Comparison of ENCODE assay signal across 9 cellular contexts in the genomic region with DNA sequence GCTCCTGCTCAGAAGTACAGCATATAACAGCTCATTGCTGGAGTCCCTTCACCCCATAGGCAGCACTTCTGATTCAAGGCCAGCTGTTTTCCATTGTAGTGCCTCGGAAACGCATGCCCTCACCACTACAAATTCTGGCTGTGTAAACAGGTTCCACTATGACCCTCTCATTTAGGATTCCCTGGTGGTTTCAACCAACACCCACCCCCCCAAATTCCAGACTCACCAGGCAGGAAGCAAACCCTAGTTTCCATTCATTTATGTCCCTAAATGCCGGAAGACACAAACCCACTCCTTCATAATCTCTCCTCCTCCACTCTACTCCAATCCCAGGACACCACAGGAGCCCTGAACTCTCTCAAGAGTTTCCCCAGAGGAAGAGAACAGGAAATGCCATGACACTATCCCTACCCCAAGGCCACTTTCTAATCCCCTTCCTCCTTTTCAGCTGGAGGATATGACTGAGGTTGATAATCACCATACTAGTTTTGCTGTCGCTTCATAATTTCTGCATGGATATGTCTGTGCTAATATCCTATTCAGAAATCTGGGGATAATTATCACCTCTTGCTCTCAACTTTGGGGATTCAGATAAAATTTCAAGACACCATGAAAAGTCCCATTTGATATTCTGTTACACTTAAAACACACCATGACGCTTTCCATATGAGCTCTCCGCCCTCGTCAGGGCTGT.
A peak's percentile ranks its signal among the peaks of the same experiment; 100 is the strongest.
DNase-seq lines count a peak whose midpoint lies in the region; ATAC-seq and TF ChIP-seq lines count a peak whose summit lies in the region.
"Had no signal": no experiment of that assay in that cellular context is flagged by ENCODE, and none has a peak within 500 bp of the region (broad histone marks: within the 10 kb centered on the region; RNA-seq: fewer than 3 reads in every experiment).

No MANE protein-coding gene starts in this region.

- ATAC-seq in left ventricle myocardium superior, result peak; percentile 74
- ATAC-seq in T-cell (replicated peaks in 1 of 4), result no peak

- H3K27me3 ChIP-seq in HL-60 (ENCODE audit: insufficient read depth, poor library complexity, severe bottlenecking) (peaks cover 1% of the 10 kb centered on the region), adipocyte (replicated peaks; ENCODE audit: control insufficient read depth, insufficient read depth, low read length) (peaks cover 27% of the 10 kb centered on the region), skeletal muscle satellite cell (ENCODE audit: control insufficient read depth, insufficient read depth, low read length) (peaks cover 5% of the 10 kb centered on the region)

- POLR2A ChIA-PET in T-cell (lab: Charles Lee), result no interaction called here

- CTCF ChIA-PET in T-cell (lab: Charles Lee), result no interaction called here

- H3K4me3 ChIP-seq in HL-60 (replicated peaks; ENCODE audit: insufficient read depth, low read length) (no peak overlapping the region), adipocyte (ENCODE audit: low read length) (peak overlapping the region; percentile 12), skeletal muscle satellite cell (ENCODE audit: low read length) (peak overlapping the region; percentile 14)

- H3K4me2 ChIP-seq in skeletal muscle satellite cell (ENCODE audit: low read length), result peak overlapping the region; percentile 52

- intact Hi-C loops in left ventricle myocardium superior (cut with micrococcal nuclease), result no loop called here

- no peaks in the 10 kb centered on the region for H3K4me1 Mint-ChIP-seq in T-cell

- H3K27ac Mint-ChIP-seq in T-cell, result no peak overlapping the region

- H3K4me1 ChIP-seq in adipocyte (ENCODE audit: control insufficient read depth, insufficient read depth, low read length), result peaks cover 10% of the 10 kb centered on the region
- H3K4me1 ChIP-seq in skeletal muscle satellite cell (ENCODE audit: control insufficient read depth, insufficient read depth, low read length), result peaks cover 12% of the 10 kb centered on the region

- H3K9me3 ChIP-seq in adipocyte (ENCODE audit: control insufficient read depth, low read length) (peaks cover 11% of the 10 kb centered on the region), skeletal muscle satellite cell (replicated peaks; ENCODE audit: low read length) (peaks cover 4% of the 10 kb centered on the region)

- DNase-seq in HL-60 (ENCODE audit: low read depth in 1 of 2, low spot score in 1 of 2), result peak in 1 of 2 experiments; percentile 53
- peak; percentile 47 for DNase-seq in adipocyte (ENCODE audit: low read depth)
- DNase-seq in left ventricle myocardium superior, result peak; percentile 66
- no peak for DNase-seq in stimulated activated naive CD4-positive, alpha-beta T cell (lab: John Stamatoyannopoulos, UW)
- no peak for DNase-seq in T-cell
- no peak for DNase-seq in kidney tubule cell (ENCODE audit: low spot score)
- DNase-seq in cerebellar nuclear complex (lab: John Stamatoyannopoulos, UW), result no peak
- DNase-seq: kidney had no signal

- peaks cover 5 to 9% (median 8%) of the 10 kb centered on the region in 3 donors for H3K9me3 Mint-ChIP-seq in T-cell

- H3K36me3 ChIP-seq in adipocyte (ENCODE audit: control insufficient read depth, insufficient read depth, low read length, severe bottlenecking) (no peaks in the 10 kb centered on the region), skeletal muscle satellite cell (ENCODE audit: insufficient read depth, low read length) (no peaks in the 10 kb centered on the region)

- H3K9ac ChIP-seq in adipocyte (ENCODE audit: low read length) (no peak overlapping the region), skeletal muscle satellite cell (ENCODE audit: low read depth, low read length) (peak overlapping the region; percentile 52)

- H3K4me3 Mint-ChIP-seq in T-cell, result no peak overlapping the region

- peaks cover 19 to 51% of the 10 kb centered on the region in 2 donors for H3K27me3 Mint-ChIP-seq in T-cell

- no peaks in the 10 kb centered on the region for H3K36me3 Mint-ChIP-seq in T-cell

- peak overlapping the region; percentile 33 for H3K27ac ChIP-seq in HL-60 (replicated peaks)

- TF ChIP-seq CTCF in HL-60 (IDR thresholded peaks at IDR 0.05; ENCODE audit: insufficient read depth, low read length), result no peak

Comparison
In these comparisons a context has a peak if more than half of its experiments do, and no peak if none do; other contexts are left out.
1. DNase-seq: peak in adipocyte (single experiment) and left ventricle myocardium superior (single experiment); none in stimulated activated naive CD4-positive, alpha-beta T cell (0 of 6), T-cell (0 of 34), kidney tubule cell (single experiment) and cerebellar nuclear complex (0 of 2).